In genomic region chr11:43578346-43579170, GRCh38 we compare ENCODE assay signal across 9 cellular contexts.
A peak's percentile ranks its signal among the peaks of the same experiment; 100 is the strongest.
DNase-seq lines count a peak whose midpoint lies in the region; ATAC-seq and TF ChIP-seq lines count a peak whose summit lies in the region.
"Had no signal": no experiment of that assay in that cellular context is flagged by ENCODE, and none has a peak within 500 bp of the region (broad histone marks: within the 10 kb centered on the region; RNA-seq: fewer than 3 reads in every experiment).

No MANE protein-coding gene starts in this region.

- TF ChIP-seq CTCF in PC-3 (conservative IDR thresholded peaks at IDR 0.05; ENCODE audit: low read depth, low read length) = no peak
- no peak for TF ChIP-seq CTCF in endodermal cell (conservative IDR thresholded peaks at IDR 0.05)
- TF ChIP-seq CTCF in retinal pigment epithelial cell (conservative IDR thresholded peaks at IDR 0.05; ENCODE audit: low read depth, low read length) = no peak

- peak; percentile 61 for ATAC-seq in PC-3
- no peak for ATAC-seq in HG03457 (IDR thresholded peaks at IDR 0.05; ENCODE audit: unreplicated experiment)
- no peak for ATAC-seq in GM19467 (IDR thresholded peaks at IDR 0.05; ENCODE audit: unreplicated experiment)

- H3K27ac ChIP-seq in PC-3 (ENCODE audit: low read length) = no peak overlapping the region
- no peak overlapping the region for H3K27ac ChIP-seq in endodermal cell (ENCODE audit: low read depth, low read length)

- H3K27me3 Mint-ChIP-seq in endodermal cell (ENCODE audit: insufficient read depth) = peaks cover 98% of the 10 kb centered on the region

- DNase-seq in G401 (ENCODE audit: low spot score) = peak; percentile 34
- peak; percentile 59 for DNase-seq in PC-3
- peak; percentile 61 for DNase-seq in endodermal cell
- DNase-seq in retinal pigment epithelial cell (ENCODE audit: low read depth) = no peak
- no peak for DNase-seq in NCI-H2196 (lab: John Stamatoyannopoulos, UW; ENCODE audit: unreplicated experiment)
- DNase-seq in stimulated activated CD4-positive, alpha-beta T cell treated with anti-CD3 and anti-CD28 coated beads, Interleukin-15, amount 100 ng/mL, for 24 hours = no peak
- DNase-seq: activated effector memory CD4-positive, alpha-beta T cell treated with Interleukin-2 at 50 U/mL for 16 hours had no signal

- no peaks in the 10 kb centered on the region for H3K9me2 ChIP-seq in PC-3 (replicated peaks; ENCODE audit: low read length)

- H3K36me3 ChIP-seq in PC-3 (ENCODE audit: low read depth, low read length) (no peaks in the 10 kb centered on the region), endodermal cell (ENCODE audit: control insufficient read depth, insufficient read depth, low read length) (no peaks in the 10 kb centered on the region)

- 0 to 3% methylated on average over 10 to 23 of the region's 35 CpGs for WGBS in endodermal cell (ENCODE audit: insufficient coverage in 1 of 2, insufficient read length in 1 of 2), 2 experiments

- no TSS peak for BruUV-seq in PC-3 (replicated peaks; lab: Mats Ljungman, UMichigan)

- H3K4me2 ChIP-seq in PC-3 (ENCODE audit: low read length) = peak overlapping the region; percentile 97

- H3K4me3 Mint-ChIP-seq in endodermal cell = peak overlapping the region; percentile 62

- H3F3A ChIP-seq in PC-3 (ENCODE audit: low read length, unreplicated experiment) = no peaks in the 10 kb centered on the region

- intact Hi-C loops in PC-3 (cut with micrococcal nuclease) = loop anchor here (5.0 to 10.0 kb wide), 2 partner anchors 126 to 159 kb away; no protein-coding TSS in a partner anchor

- peaks cover 60% of the 10 kb centered on the region for H3K27me3 ChIP-seq in PC-3 (ENCODE audit: low read length)
- H3K27me3 ChIP-seq in endodermal cell (ENCODE audit: control insufficient read depth, insufficient read depth, low read length, poor library complexity, severe bottlenecking) = peaks cover 99% of the 10 kb centered on the region

- no peaks in the 10 kb centered on the region for H3K36me3 Mint-ChIP-seq in endodermal cell (ENCODE audit: low read depth)

- H3K9me3 Mint-ChIP-seq in endodermal cell = no peaks in the 10 kb centered on the region

- peak overlapping the region; percentile 92; the same call in 1 of the 2 replicates for H2AFZ ChIP-seq in PC-3 (ENCODE audit: low read length)

- POLR2A ChIA-PET in PC-3 (lab: Charles Lee; ENCODE audit: unreplicated experiment) = no interaction called here

- no peaks in the 10 kb centered on the region for H3K79me2 ChIP-seq in PC-3 (ENCODE audit: low read length)

- in situ Hi-C loops in G401 (cut with HindIII; ENCODE audit: low sequenced_read_pairs) = no loop called here

- CTCF ChIA-PET in PC-3 (lab: Charles Lee) = interaction anchor here (0.8 kb wide), 1 partner anchor 74 kb away, joined by 8 read pairs; no protein-coding TSS in a partner anchor

- peaks cover 17% of the 10 kb centered on the region for H3K4me1 Mint-ChIP-seq in endodermal cell

- no peak overlapping the region for H3K27ac Mint-ChIP-seq in endodermal cell

- H3K4me1 ChIP-seq in PC-3 (ENCODE audit: insufficient read depth, low read length) = no peaks in the 10 kb centered on the region; the same call in 1 of the 2 replicates
- peaks cover 3% of the 10 kb centered on the region for H3K4me1 ChIP-seq in endodermal cell (ENCODE audit: control insufficient read depth, insufficient read depth, low read length)

- H3K4me3 ChIP-seq in PC-3 (ENCODE audit: low read length) (peak overlapping the region; percentile 77), endodermal cell (ENCODE audit: low read length) (peak overlapping the region; percentile 83), retinal pigment epithelial cell (ENCODE audit: low read length) (peak overlapping the region; percentile 53)

- H4K20me1 ChIP-seq in PC-3 (ENCODE audit: low read length) = no peaks in the 10 kb centered on the region

- H3K9ac ChIP-seq in PC-3 (ENCODE audit: low read length) (no peak overlapping the region), endodermal cell (ENCODE audit: extremely low read depth, low read length, poor library complexity, severe bottlenecking) (no peak overlapping the region)

- H3K9me3 ChIP-seq in PC-3 (ENCODE audit: low read length) (no peaks in the 10 kb centered on the region), endodermal cell (ENCODE audit: control insufficient read depth, low read length) (no peaks in the 10 kb centered on the region)

Comparison
In these comparisons a context has a peak if more than half of its experiments do, and no peak if none do; other contexts are left out.
1. DNase-seq: peak in G401 (single experiment), PC-3 (single experiment) and endodermal cell (single experiment); none in retinal pigment epithelial cell (single experiment), NCI-H2196 (single experiment) and stimulated activated CD4-positive, alpha-beta T cell treated with anti-CD3 and anti-CD28 coated beads, Interleukin-15, amount 100 ng/mL, for 24 hours (single experiment).
2. Peak in every context shown above with its lines, with median percentiles within 50 percentile points of each other: H3K4me3 ChIP-seq.